Comparison of ENCODE assay signal across 26 cellular contexts in the genomic region with DNA sequence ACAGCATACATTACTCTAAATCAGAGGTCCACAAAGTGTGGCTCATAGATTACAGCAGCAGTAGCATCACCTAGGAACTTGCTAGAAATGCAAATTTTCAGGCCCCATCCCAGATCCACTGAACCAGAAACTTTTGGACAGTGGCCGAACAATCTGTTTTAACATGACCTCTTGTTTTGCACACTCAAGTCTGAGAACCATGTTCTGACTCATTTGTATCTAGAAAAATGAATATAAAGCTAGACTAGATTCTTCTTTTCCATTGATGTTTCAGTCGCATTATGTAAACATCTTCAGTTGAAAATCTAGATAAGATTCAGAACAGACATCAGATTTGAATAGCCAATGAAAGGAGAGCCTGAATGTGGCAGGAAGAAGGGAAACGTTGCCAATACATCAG.
A peak's percentile ranks its signal among the peaks of the same experiment; 100 is the strongest.
DNase-seq lines count a peak whose midpoint lies in the region; ATAC-seq, FAIRE-seq and TF ChIP-seq lines count a peak whose summit lies in the region.
"Had no signal": no experiment of that assay in that cellular context is flagged by ENCODE, and none has a peak within 500 bp of the region (broad histone marks: within the 10 kb centered on the region; RNA-seq: fewer than 3 reads in every experiment).

No MANE protein-coding gene starts in this region.

- H3K27ac ChIP-seq in Karpas-422 (ENCODE audit: low read length) = no peak overlapping the region
- no peak overlapping the region for H3K27ac ChIP-seq in kidney (ENCODE audit: low read depth in 2 of 2, low read length in 2 of 2)
- H3K27ac ChIP-seq: brain microvascular endothelial cell, left lung, neutrophil, prostate gland, thoracic aorta, WERI-Rb-1 had no signal

- H3K27me3 Mint-ChIP-seq in stimulated activated naive B cell treated with anti-CD40 and anti-IgM and Interleukin-4, amounts not matched to agents 10 μg/mL and 1 μg/mL and 100 μg/mL, for 72 hours = no peaks in the 10 kb centered on the region
- H3K27me3 Mint-ChIP-seq in naive thymus-derived CD8-positive, alpha-beta T cell = no peaks in the 10 kb centered on the region
- H3K27me3 Mint-ChIP-seq: CD4-positive, CD25-positive, alpha-beta regulatory T cell had no signal

- H3K9me3 Mint-ChIP-seq in stimulated activated naive B cell treated with anti-CD40 and anti-IgM and Interleukin-4, amounts not matched to agents 10 μg/mL and 1 μg/mL and 100 μg/mL, for 72 hours = no peaks in the 10 kb centered on the region
- peaks cover 0 to 10% (median 1%) of the 10 kb centered on the region in 9 donors for H3K9me3 Mint-ChIP-seq in naive thymus-derived CD8-positive, alpha-beta T cell
- H3K9me3 Mint-ChIP-seq: GM23338 had no signal

- H3K4me1 ChIP-seq in Karpas-422 (ENCODE audit: low read length) = no peaks in the 10 kb centered on the region
- H3K4me1 ChIP-seq in kidney (ENCODE audit: control insufficient read depth in 1 of 2, insufficient read depth in 1 of 2, low read depth in 1 of 2, low read length in 2 of 2) = no peaks in the 10 kb centered on the region
- H3K4me1 ChIP-seq: left lung, prostate gland had no signal

- H3K4me1 Mint-ChIP-seq in stimulated activated naive B cell treated with anti-CD40 and anti-IgM and Interleukin-4, amounts not matched to agents 10 μg/mL and 1 μg/mL and 100 μg/mL, for 72 hours = peaks cover 4 to 13% of the 10 kb centered on the region in 2 donors
- no peaks in the 10 kb centered on the region for H3K4me1 Mint-ChIP-seq in naive thymus-derived CD8-positive, alpha-beta T cell
- H3K4me1 Mint-ChIP-seq: CD4-positive, CD25-positive, alpha-beta regulatory T cell had no signal

- no peaks in the 10 kb centered on the region for H3K79me2 ChIP-seq in Karpas-422 (ENCODE audit: low read length)

- H3K4me3 Mint-ChIP-seq in stimulated activated naive B cell treated with anti-CD40 and anti-IgM and Interleukin-4, amounts not matched to agents 10 μg/mL and 1 μg/mL and 100 μg/mL, for 72 hours = no peak overlapping the region
- H3K4me3 Mint-ChIP-seq in naive thymus-derived CD8-positive, alpha-beta T cell = no peak overlapping the region
- H3K4me3 Mint-ChIP-seq: CD4-positive, CD25-positive, alpha-beta regulatory T cell; GM23338 had no signal

- no peaks in the 10 kb centered on the region; the same call in 1 of the 2 replicates for H3K9me2 ChIP-seq in Karpas-422 (replicated peaks; ENCODE audit: insufficient read depth, low read length)

- no peaks in the 10 kb centered on the region for H4K20me1 ChIP-seq in Karpas-422 (ENCODE audit: insufficient read depth, low read depth, low read length)

- POLR2A ChIA-PET in naive thymus-derived CD8-positive, alpha-beta T cell (lab: Charles Lee) = no interaction called here

- H3K27ac Mint-ChIP-seq in stimulated activated naive B cell treated with anti-CD40 and anti-IgM and Interleukin-4, amounts not matched to agents 10 μg/mL and 1 μg/mL and 100 μg/mL, for 72 hours = peak overlapping the region; percentile 75
- no peak overlapping the region for H3K27ac Mint-ChIP-seq in naive thymus-derived CD8-positive, alpha-beta T cell
- H3K27ac Mint-ChIP-seq: CD4-positive, CD25-positive, alpha-beta regulatory T cell; GM23338 had no signal

- no peak for FAIRE-seq in kidney (lab: Jason Lieb, UNC)

- ATAC-seq in GM19023 (IDR thresholded peaks at IDR 0.05; ENCODE audit: unreplicated experiment) = peak; percentile 50
- ATAC-seq in HG02884 (IDR thresholded peaks at IDR 0.05; ENCODE audit: unreplicated experiment) = peak; percentile 52
- no peak for ATAC-seq in stimulated activated naive B cell treated with anti-CD40 and anti-IgM and Interleukin-4, amounts not matched to agents 10 μg/mL and 1 μg/mL and 100 μg/mL, for 72 hours (replicated peaks)
- no peak for ATAC-seq in naive thymus-derived CD8-positive, alpha-beta T cell
- ATAC-seq: GM23338; left lung; stimulated activated naive CD8-positive, alpha-beta T cell treated with anti-CD3 and anti-CD28 coated beads, Interleukin-15, Interleukin-2, amounts not matched to agents 100 U/mL and 50 U/mL, for 24 hours had no signal

- no peaks in the 10 kb centered on the region for H3K36me3 Mint-ChIP-seq in stimulated activated naive B cell treated with anti-CD40 and anti-IgM and Interleukin-4, amounts not matched to agents 10 μg/mL and 1 μg/mL and 100 μg/mL, for 72 hours
- no peaks in the 10 kb centered on the region for H3K36me3 Mint-ChIP-seq in naive thymus-derived CD8-positive, alpha-beta T cell
- H3K36me3 Mint-ChIP-seq: CD4-positive, CD25-positive, alpha-beta regulatory T cell had no signal

- H3K4me3 ChIP-seq in Karpas-422 (ENCODE audit: low read length) = no peak overlapping the region
- H3K4me3 ChIP-seq in kidney (ENCODE audit: low read length in 2 of 2) = no peak overlapping the region
- H3K4me3 ChIP-seq: GM23338, left lung, prostate gland, thoracic aorta had no signal

- no peak overlapping the region for H3K4me2 ChIP-seq in Karpas-422 (ENCODE audit: low read depth, low read length, poor library complexity, severe bottlenecking)
- H3K4me2 ChIP-seq: GM23338 had no signal

- no peak for TF ChIP-seq CTCF in kidney (IDR thresholded peaks at IDR 0.05; ENCODE audit: borderline replicate concordance, extremely low read depth, insufficient read depth)

- no peak for DNase-seq in Karpas-422
- DNase-seq in stimulated activated naive B cell treated with anti-CD40 and anti-IgM and Interleukin-4, amounts not matched to agents 10 μg/mL and 1 μg/mL and 100 μg/mL, for 72 hours = no peak
- no peak for DNase-seq in NCI-H2196 treated with DMSO at 0.1 percent for 48 hours (lab: John Stamatoyannopoulos, UW; ENCODE audit: unreplicated experiment)
- no peak for DNase-seq in kidney
- DNase-seq in naive thymus-derived CD8-positive, alpha-beta T cell = no peak
- no peak for DNase-seq in activated naive CD4-positive, alpha-beta T cell treated with Interleukin-2 at 50 U/mL for 16 hours
- DNase-seq: activated CD4-positive, alpha-beta T cell treated with anti-CD3 and anti-CD28 coated beads for 48 hours; activated gamma-delta T cell; activated T-cell treated with anti-CD3 and anti-CD28 coated beads, Interleukin-2, amount 50 U/mL, for 1 hour; brain microvascular endothelial cell; CD4-positive, CD25-positive, alpha-beta regulatory T cell; left lung; NCI-H1436 treated with DMSO at 0.1 percent for 48 hours; NCI-H2107; NK-92 treated with Interleukin-12 subunit alpha and Interleukin-12 subunit beta, amount 100 ng/mL, for 24 hours; Right ventricle myocardium superior; stimulated activated CD4-positive, alpha-beta T cell treated with anti-CD3 and anti-CD28 coated beads, Interleukin-15, amount 100 ng/mL, for 24 hours; stimulated activated naive CD8-positive, alpha-beta T cell treated with anti-CD3 and anti-CD28 coated beads, Interleukin-15, Interleukin-2, amounts not matched to agents 100 U/mL and 50 U/mL, for 24 hours; T1000; WERI-Rb-1 had no signal

- intact Hi-C loops in kidney (cut with DNase I) = no loop called here

- H3K36me3 ChIP-seq in Karpas-422 (ENCODE audit: insufficient read depth, low read length) = no peaks in the 10 kb centered on the region
- no peaks in the 10 kb centered on the region for H3K36me3 ChIP-seq in kidney (ENCODE audit: control insufficient read depth in 1 of 2, insufficient read depth in 2 of 2, low read length in 2 of 2)
- H3K36me3 ChIP-seq: brain microvascular endothelial cell, left lung, neutrophil, prostate gland, thoracic aorta, WERI-Rb-1 had no signal

- H3K27me3 ChIP-seq in Karpas-422 (ENCODE audit: low read length) = no peaks in the 10 kb centered on the region
- H3K27me3 ChIP-seq: brain microvascular endothelial cell, left lung, neutrophil had no signal

- H3K9me3 ChIP-seq in Karpas-422 (ENCODE audit: low read length) = peaks cover 8% of the 10 kb centered on the region
- no peaks in the 10 kb centered on the region for H3K9me3 ChIP-seq in kidney (ENCODE audit: control insufficient read depth in 1 of 2, low read length in 2 of 2)
- H3K9me3 ChIP-seq: left lung, neutrophil, prostate gland, thoracic aorta had no signal

- H3K9ac ChIP-seq in Karpas-422 (ENCODE audit: low read length) (no peak overlapping the region), kidney (ENCODE audit: low read length in 2 of 2) (no peak overlapping the region)

- H2AFZ ChIP-seq in Karpas-422 (ENCODE audit: low read length) = 0 out of 2 replicates have a peak overlapping the region, but pooled peaks have one; percentile 14
- H2AFZ ChIP-seq: GM23338 had no signal

Comparison
In these comparisons a context has a peak if more than half of its experiments do, and no peak if none do; other contexts are left out.
1. ATAC-seq: peak in GM19023 (single experiment) and HG02884 (single experiment); none in stimulated activated naive B cell treated with anti-CD40 and anti-IgM and Interleukin-4, amounts not matched to agents 10 μg/mL and 1 μg/mL and 100 μg/mL, for 72 hours (0 of 2) and naive thymus-derived CD8-positive, alpha-beta T cell (0 of 2).